In genomic region chr22:37267128-37267587, GRCh38 we compare ENCODE assay signal across 8 cellular contexts. TPM values are rescaled to one million over a fixed set of nuclear protein-coding genes. Genes with fewer than 3 reads are reported as not detected.
DNase-seq lines count a peak whose midpoint lies in the region; ATAC-seq, FAIRE-seq and TF ChIP-seq lines count a peak whose summit lies in the region.

No MANE protein-coding gene starts in this region.

- intact Hi-C loops in ascending aorta (cut with DNase I) = no loop called here

- H3K4me3 ChIP-seq in ascending aorta = peak overlapping the region; percentile 40 to 42
- H3K4me3 ChIP-seq in keratinocyte (ENCODE audit: control insufficient read depth in 2 of 3, extremely low read depth in 1 of 3, insufficient read depth in 2 of 3, low read depth in 1 of 3, low read length in 3 of 3) = peak overlapping the region in 1 of 3 experiments; percentile 26

- H3K4me1 ChIP-seq in ascending aorta (no peaks in the 10 kb centered on the region), keratinocyte (ENCODE audit: control insufficient read depth, extremely low read depth, insufficient read depth, low read length) (peaks cover 5% of the 10 kb centered on the region)

- no peaks in the 10 kb centered on the region for H3K79me2 ChIP-seq in keratinocyte (ENCODE audit: control insufficient read depth, insufficient read depth, low read length)

- H3K9me1 ChIP-seq in keratinocyte (ENCODE audit: control insufficient read depth, extremely low read depth, insufficient read depth, low read length) = no peaks in the 10 kb centered on the region

- peaks cover 6 to 12% of the 10 kb centered on the region in 2 donors for H3K9me3 ChIP-seq in ascending aorta
- peaks cover 9% of the 10 kb centered on the region for H3K9me3 ChIP-seq in keratinocyte (ENCODE audit: control insufficient read depth, low read depth, low read length)

- TF ChIP-seq CTCF in ascending aorta (IDR thresholded peaks at IDR 0.05) (peak; percentile 29 to 53 (median 44)), keratinocyte (optimal IDR thresholded peaks at IDR 0.05 in 1 of 3, IDR thresholded peaks at IDR 0.05 in 1 of 3, conservative IDR thresholded peaks at IDR 0.05 in 1 of 3; ENCODE audit: extremely low read depth in 1 of 3, insufficient read depth in 2 of 3, low read length in 3 of 3) (peak; percentile 67 to 97 (median 67))

- H4K20me1 ChIP-seq in keratinocyte (ENCODE audit: control insufficient read depth, extremely low read depth, insufficient read depth, low read length) = no peaks in the 10 kb centered on the region

- H3K27ac ChIP-seq in ascending aorta (peak overlapping the region in 1 of 2 donors; percentile 37), keratinocyte (ENCODE audit: control insufficient read depth, insufficient read depth, low read length) (no peak overlapping the region)

- peak; percentile 83 for ATAC-seq in HG03135 (IDR thresholded peaks at IDR 0.05; ENCODE audit: unreplicated experiment)
- ATAC-seq in HG02938 (IDR thresholded peaks at IDR 0.05; ENCODE audit: unreplicated experiment) = no peak

- no peak for FAIRE-seq in keratinocyte (lab: Jason Lieb, UNC)

- peak overlapping the region; percentile 9 for H3K9ac ChIP-seq in keratinocyte (ENCODE audit: control insufficient read depth, extremely low read depth, insufficient read depth, low read length)

- DNase-seq in NCI-H748 (lab: John Stamatoyannopoulos, UW; ENCODE audit: unreplicated experiment) (peak; percentile 51), NCI-H748 treated with DMSO at 0.1 percent for 48 hours (lab: John Stamatoyannopoulos, UW) (no peak), T follicular helper cell (ENCODE audit: low read depth) (peak; percentile 60), ascending aorta (ENCODE audit: low spot score in 2 of 2) (no peak), keratinocyte (ENCODE audit: low read depth, low spot score) (no peak)
- DNase-seq in stimulated activated CD4-positive, alpha-beta T cell treated with anti-CD3 and anti-CD28 coated beads, Interleukin-2, amount 100 ng/mL, for 24 hours = peak; percentile 77 to 79

- H3K4me2 ChIP-seq in keratinocyte (ENCODE audit: control insufficient read depth, extremely low read depth, insufficient read depth, low read depth, low read length) = peak overlapping the region; percentile 82

- peak overlapping the region; percentile 16 for H2AFZ ChIP-seq in keratinocyte (ENCODE audit: control insufficient read depth, low read length)

- H3K27me3 ChIP-seq in ascending aorta (no peaks in the 10 kb centered on the region), keratinocyte (ENCODE audit: control insufficient read depth, extremely low read depth, insufficient read depth, low read length) (peaks cover 15% of the 10 kb centered on the region)

- dilution Hi-C loops in keratinocyte (cut with MboI; ENCODE audit: extremely low pct_ligation_motif_present, low sequenced_read_pairs) = no loop called here

- H3K36me3 ChIP-seq in ascending aorta = no peaks in the 10 kb centered on the region
- H3K36me3 ChIP-seq in keratinocyte (ENCODE audit: control insufficient read depth in 2 of 2, extremely low read depth in 1 of 2, insufficient read depth in 2 of 2, low read length in 2 of 2) = no peaks in the 10 kb centered on the region

RNA-seq across cellular contexts. Expression of gene CYTH4, which starts 15.2 kb away (rescaled TPM):
- 130 TPM for total RNA-seq in ascending aorta
- polyA plus RNA-seq in keratinocyte = 0.05 to 0.12 TPM (median 0.06 TPM) in 3 replicates
- polyA plus RNA-seq in keratinocyte (2011; ENCODE audit: low read depth) = not detected
- 0.02 TPM in 1 of 2 replicates, not detected in the other for polyA plus RNA-seq in keratinocyte (2011; cell fraction: cytosol; rRNA removed)
- 0.09 TPM in 1 of 2 replicates, not detected in the other for polyA plus RNA-seq in keratinocyte (2011; cell fraction: nucleus; rRNA removed)
- not detected in 2 replicates for polyA plus RNA-seq in keratinocyte (2012; ENCODE audit: low replicate concordance)
- polyA minus RNA-seq in keratinocyte = not detected in 3 replicates
- not detected for polyA minus RNA-seq in keratinocyte (2011; cell fraction: cytosol; rRNA and poly(A)+ RNA removed)
- not detected in 2 replicates for polyA minus RNA-seq in keratinocyte (2011; cell fraction: nucleus; rRNA and poly(A)+ RNA removed)

RNA-seq across cellular contexts. Expression of gene RAC2, which starts 23.1 kb away (rescaled TPM):
- total RNA-seq in ascending aorta = 11.5 TPM
- 71.9 to 128 TPM (median 78.6 TPM) in 3 replicates for polyA plus RNA-seq in keratinocyte
- polyA plus RNA-seq in keratinocyte (2011; ENCODE audit: low read depth) = 13.8 TPM
- polyA plus RNA-seq in keratinocyte (2011; cell fraction: cytosol; rRNA removed) = 107 and 165 TPM in 2 replicates
- polyA plus RNA-seq in keratinocyte (2011; cell fraction: nucleus; rRNA removed) = 80.3 and 118 TPM in 2 replicates
- 55.6 and 168 TPM in 2 replicates for polyA plus RNA-seq in keratinocyte (2012; ENCODE audit: low replicate concordance)
- polyA minus RNA-seq in keratinocyte = 69.1 to 336 TPM (median 108 TPM) in 3 replicates
- polyA minus RNA-seq in keratinocyte (2011; cell fraction: cytosol; rRNA and poly(A)+ RNA removed) = 111 TPM
- polyA minus RNA-seq in keratinocyte (2011; cell fraction: nucleus; rRNA and poly(A)+ RNA removed) = 35.8 and 45.0 TPM in 2 replicates

RNA-seq across cellular contexts. Expression of gene SSTR3, which starts 54.9 kb away (rescaled TPM):
- not detected for total RNA-seq in ascending aorta
- not detected in 3 replicates for polyA plus RNA-seq in keratinocyte
- not detected for polyA plus RNA-seq in keratinocyte (2011; ENCODE audit: low read depth)
- not detected in 2 replicates for polyA plus RNA-seq in keratinocyte (2011; cell fraction: cytosol; rRNA removed)
- not detected in 2 replicates for polyA plus RNA-seq in keratinocyte (2011; cell fraction: nucleus; rRNA removed)
- not detected in 2 replicates for polyA plus RNA-seq in keratinocyte (2012; ENCODE audit: low replicate concordance)
- not detected in 3 replicates for polyA minus RNA-seq in keratinocyte
- polyA minus RNA-seq in keratinocyte (2011; cell fraction: cytosol; rRNA and poly(A)+ RNA removed) = not detected
- polyA minus RNA-seq in keratinocyte (2011; cell fraction: nucleus; rRNA and poly(A)+ RNA removed) = not detected in 2 replicates

Comparison
In these comparisons a context has a peak if more than half of its experiments do, and no peak if none do; other contexts are left out.
1. DNase-seq: peak in NCI-H748 (single experiment), T follicular helper cell (single experiment) and stimulated activated CD4-positive, alpha-beta T cell treated with anti-CD3 and anti-CD28 coated beads, Interleukin-2, amount 100 ng/mL, for 24 hours (2 of 2); none in NCI-H748 treated with DMSO at 0.1 percent for 48 hours (single experiment), ascending aorta (0 of 2) and keratinocyte (single experiment).